ENCODE assay signal across 2 cellular contexts in genomic region chr3:25849101-25849500, GRCh38.
A peak's percentile ranks its signal among the peaks of the same experiment; 100 is the strongest.
TF ChIP-seq lines count a peak whose summit lies in the region.

No MANE protein-coding gene starts in this region.

TF ChIP-seq in IMR-90, 13 proteins besides CTCF, POLR2A, EP300 and RAD21:
- no peak for TF ChIP-seq BHLHE40 (IDR thresholded peaks at IDR 0.05; ENCODE audit: low read depth, low read length)
- TF ChIP-seq MAZ (IDR thresholded peaks at IDR 0.05; ENCODE audit: borderline replicate concordance, low read depth, low read length), result no peak
- TF ChIP-seq RFX5 (IDR thresholded peaks at IDR 0.05; ENCODE audit: low read depth, low read length), result no peak
- no peak for TF ChIP-seq MXI1 (IDR thresholded peaks at IDR 0.05; ENCODE audit: borderline replicate concordance, low read depth, low read length)
- TF ChIP-seq USF2 (IDR thresholded peaks at IDR 0.05; ENCODE audit: low read depth, low read length), result no peak
- no peak for TF ChIP-seq MAFK (IDR thresholded peaks at IDR 0.05; ENCODE audit: low read depth, low read length)
- no peak for TF ChIP-seq FOS (IDR thresholded peaks at IDR 0.05; ENCODE audit: low read depth, low read length)
- TF ChIP-seq CEBPB (IDR thresholded peaks at IDR 0.05; ENCODE audit: low read depth, low read length), result no peak
- TF ChIP-seq SMC3 (IDR thresholded peaks at IDR 0.05; ENCODE audit: low read depth, low read length), result no peak
- no peak for TF ChIP-seq NFE2L2 (IDR thresholded peaks at IDR 0.05; ENCODE audit: low read depth, low read length)
- no peak for TF ChIP-seq CHD1 (IDR thresholded peaks at IDR 0.05; ENCODE audit: low read depth, low read length)
- no peak for TF ChIP-seq ELK1 (IDR thresholded peaks at IDR 0.05; ENCODE audit: borderline replicate concordance, low read depth, low read length)

TF ChIP-seq in H1, 55 proteins besides CTCF, POLR2A, EP300 and RAD21:
- TF ChIP-seq CEBPB (IDR thresholded peaks at IDR 0.05; ENCODE audit: low read depth, low read length) (no peak), RXRA (IDR thresholded peaks at IDR 0.05; ENCODE audit: insufficient read depth, low read depth, low read length) (no peak), E2F6 (IDR thresholded peaks at IDR 0.05) (peak; percentile 33; the same call in 1 of the 2 replicates), NRF1 (IDR thresholded peaks at IDR 0.05; ENCODE audit: low read depth, low read length) (no peak), SRF (IDR thresholded peaks at IDR 0.05; ENCODE audit: low read depth, low read length) (no peak), CHD2 (IDR thresholded peaks at IDR 0.05; ENCODE audit: low read length) (no peak)
- TF ChIP-seq, protein P1, sequence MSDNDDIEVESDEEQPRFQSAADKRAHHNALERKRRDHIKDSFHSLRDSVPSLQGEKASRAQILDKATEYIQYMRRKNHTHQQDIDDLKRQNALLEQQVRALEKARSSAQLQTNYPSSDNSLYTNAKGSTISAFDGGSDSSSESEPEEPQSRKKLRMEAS (IDR thresholded peaks at IDR 0.05), result no peak
